19 cellular contexts compared by ENCODE assay signal in genomic region chr10:96577037-96577436, GRCh38. TPM values are rescaled to one million over a fixed set of nuclear protein-coding genes. Genes with fewer than 3 reads are reported as not detected.
DNase-seq lines count a peak whose midpoint lies in the region; ATAC-seq, FAIRE-seq and TF ChIP-seq lines count a peak whose summit lies in the region.
"Had no signal": no experiment of that assay in that cellular context is flagged by ENCODE, and none has a peak within 500 bp of the region (broad histone marks: within the 10 kb centered on the region; RNA-seq: fewer than 3 reads in every experiment).

No MANE protein-coding gene starts in this region.

- peak; percentile 51 for DNase-seq in DMS53 treated with DMSO at 0.1 percent for 48 hours (lab: John Stamatoyannopoulos, UW; ENCODE audit: unreplicated experiment)
- DNase-seq in Peyer's patch, result no peak
- no peak for DNase-seq in foreskin keratinocyte
- peak; percentile 87 for DNase-seq in small intestine
- no peak for DNase-seq in DMS 273 treated with DMSO at 0.1 percent for 48 hours (lab: John Stamatoyannopoulos, UW)
- DNase-seq in NCI-H1417 treated with DMSO at 0.1 percent for 48 hours (lab: John Stamatoyannopoulos, UW), result no peak
- DNase-seq: activated CD4-positive, alpha-beta T cell treated with anti-CD3 and anti-CD28 coated beads for 48 hours; activated T-cell treated with anti-CD3 and anti-CD28 coated beads, Interleukin-2, amount 50 U/mL, for 24 hours; endodermal cell; GDM1; mammary epithelial cell; naive thymus-derived CD4-positive, alpha-beta T cell; NCI-H1694 treated with DMSO at 0.1 percent for 48 hours; NCI-H2171 treated with DMSO at 0.1 percent for 48 hours; NCI-H524 treated with DMSO at 0.1 percent for 48 hours; nucleus accumbens; RPMI8226 had no signal

- no peaks in the 10 kb centered on the region for H3K9me3 ChIP-seq in Peyer's patch
- no peaks in the 10 kb centered on the region for H3K9me3 ChIP-seq in small intestine (ENCODE audit: control insufficient read depth, low read depth)

- H3K27ac ChIP-seq in Peyer's patch (peak overlapping the region in 3 of 4 donors; percentile 10 to 81 (median 59)), foreskin keratinocyte (no peak overlapping the region), small intestine (ENCODE audit: low read depth in 1 of 2, low read length in 1 of 2) (peak overlapping the region in 1 of 2 donors; percentile 48)

- TF ChIP-seq CTCF in Peyer's patch (IDR thresholded peaks at IDR 0.05) (no peak), foreskin keratinocyte (conservative IDR thresholded peaks at IDR 0.05) (no peak)

- H3K27me3 ChIP-seq in Peyer's patch (no peaks in the 10 kb centered on the region), foreskin keratinocyte (no peaks in the 10 kb centered on the region), small intestine (ENCODE audit: control insufficient read depth in 2 of 2, insufficient read depth in 2 of 2, low read length in 2 of 2) (no peaks in the 10 kb centered on the region)

- H3K4me3 ChIP-seq in Peyer's patch, result no peak overlapping the region
- H3K4me3 ChIP-seq in small intestine (ENCODE audit: low read depth in 1 of 2, low read length in 2 of 2), result no peak overlapping the region

- H3K4me1 ChIP-seq in Peyer's patch, result peaks cover 0 to 50% (median 4%) of the 10 kb centered on the region in 4 donors
- no peaks in the 10 kb centered on the region for H3K4me1 ChIP-seq in foreskin keratinocyte
- H3K4me1 ChIP-seq in small intestine (ENCODE audit: control insufficient read depth in 2 of 2, insufficient read depth in 1 of 2, low read depth in 1 of 2, low read length in 1 of 2), result peaks cover 6 to 7% of the 10 kb centered on the region in 2 donors

- peak; percentile 91 for FAIRE-seq in small intestine (lab: Jason Lieb, UNC)
- FAIRE-seq: HTR-8/SVneo had no signal

- TF ChIP-seq POLR2A in Peyer's patch (IDR thresholded peaks at IDR 0.05), result no peak

- WGBS in small intestine, 3 donors, result 21 to 58% (median 52%) methylated on average over 1 of the region's 1 CpG

- H3K36me3 ChIP-seq in Peyer's patch (peaks cover 0 to 6% (median 0%) of the 10 kb centered on the region in 3 donors), small intestine (ENCODE audit: control insufficient read depth in 2 of 2, insufficient read depth in 2 of 2, low read length in 2 of 2) (no peaks in the 10 kb centered on the region)

- ATAC-seq in foreskin keratinocyte (peak; percentile 26), HG02678 (IDR thresholded peaks at IDR 0.05; ENCODE audit: unreplicated experiment) (no peak)
- ATAC-seq: naive thymus-derived CD4-positive, alpha-beta T cell had no signal

RNA-seq across cellular contexts. Expression of gene TM9SF3, which starts 9.8 kb away (rescaled TPM):
- 100 to 1,000 TPM in 2 of 4 donors, 10 to 100 TPM in 2; 64.4 to 129 (median 95.8) TPM for total RNA-seq in Peyer's patch
- total RNA-seq in foreskin keratinocyte, result 90.0 and 90.9 TPM in 2 replicates
- 28.3 and 34.2 TPM in 2 replicates for polyA plus RNA-seq in foreskin keratinocyte
- 10 to 100 TPM; 30.3 to 91.1 (median 34.0) TPM for polyA plus RNA-seq in small intestine

Comparison
In these comparisons a context has a peak if more than half of its experiments do, and no peak if none do; other contexts are left out.
1. DNase-seq: peak in DMS53 treated with DMSO at 0.1 percent for 48 hours (single experiment) and small intestine (single experiment); none in Peyer's patch (0 of 3), foreskin keratinocyte (0 of 2), DMS 273 treated with DMSO at 0.1 percent for 48 hours (single experiment) and NCI-H1417 treated with DMSO at 0.1 percent for 48 hours (single experiment).